In the genomic region with DNA sequence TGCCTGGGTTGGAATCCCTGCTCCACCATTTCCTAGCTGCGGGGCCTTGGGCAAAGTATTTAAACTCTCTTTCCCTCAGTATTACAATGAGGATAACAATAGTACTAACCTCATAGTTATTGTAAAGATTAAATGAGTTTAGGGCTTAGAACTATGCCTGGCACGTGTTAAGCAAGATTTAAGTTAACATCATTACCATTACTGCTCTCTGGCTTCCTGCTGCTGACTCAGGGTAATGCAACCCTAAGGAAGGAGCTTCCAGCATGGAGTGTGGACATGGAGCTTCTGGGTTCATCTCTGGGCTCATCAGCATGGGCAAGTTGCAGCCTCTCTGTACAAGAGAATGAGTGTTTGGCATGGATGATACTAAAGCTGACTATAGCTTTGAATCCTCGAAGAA, we compare ENCODE assay signal across 1 cellular context.
TF ChIP-seq lines count a peak whose summit lies in the region.

No MANE protein-coding gene starts in this region.

TF ChIP-seq in H1, 55 proteins besides CTCF, POLR2A, EP300 and RAD21:
- TF ChIP-seq TEAD4 (IDR thresholded peaks at IDR 0.05; ENCODE audit: low read depth, low read length) (no peak), GTF2F1 (IDR thresholded peaks at IDR 0.05; ENCODE audit: borderline replicate concordance, low read depth, low read length) (no peak), EGR1 (IDR thresholded peaks at IDR 0.05; ENCODE audit: borderline replicate concordance, low read depth, low read length) (no peak), CHD1 (IDR thresholded peaks at IDR 0.05; ENCODE audit: low read depth, low read length) (no peak), BRCA1 (IDR thresholded peaks at IDR 0.05; ENCODE audit: low read depth, low read length) (no peak), RFX5 (IDR thresholded peaks at IDR 0.05; ENCODE audit: borderline replicate concordance, low read depth, low read length) (no peak), CHD2 (IDR thresholded peaks at IDR 0.05; ENCODE audit: low read length) (no peak), JUN (IDR thresholded peaks at IDR 0.05; ENCODE audit: low read depth, low read length) (no peak), NANOG (IDR thresholded peaks at IDR 0.05; ENCODE audit: insufficient read depth, low read depth, low read length, poor library complexity, severe bottlenecking) (no peak), KDM4A (IDR thresholded peaks at IDR 0.05; ENCODE audit: low read depth, low read length, severe bottlenecking) (no peak), KDM5A (IDR thresholded peaks at IDR 0.05; ENCODE audit: low read length) (no peak), HDAC2 (IDR thresholded peaks at IDR 0.05; ENCODE audit: borderline replicate concordance in 1 of 2, low read depth in 2 of 2, low read length in 2 of 2) (no peak), EZH2 (IDR thresholded peaks at IDR 0.05; ENCODE audit: low read depth, low read length, severe bottlenecking) (no peak), TAF7 (optimal IDR thresholded peaks at IDR 0.05; ENCODE audit: borderline replicate concordance, low read depth, low read length) (no peak), SIRT6 (IDR thresholded peaks at IDR 0.05; ENCODE audit: low read length) (no peak), TAF1 (IDR thresholded peaks at IDR 0.05; ENCODE audit: low read depth, low read length) (no peak)
- TF ChIP-seq, protein P1, sequence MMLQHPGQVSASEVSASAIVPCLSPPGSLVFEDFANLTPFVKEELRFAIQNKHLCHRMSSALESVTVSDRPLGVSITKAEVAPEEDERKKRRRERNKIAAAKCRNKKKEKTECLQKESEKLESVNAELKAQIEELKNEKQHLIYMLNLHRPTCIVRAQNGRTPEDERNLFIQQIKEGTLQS (IDR thresholded peaks at IDR 0.05; ENCODE audit: insufficient read depth, low read depth, low read length), result no peak
- TF ChIP-seq, protein P2, sequence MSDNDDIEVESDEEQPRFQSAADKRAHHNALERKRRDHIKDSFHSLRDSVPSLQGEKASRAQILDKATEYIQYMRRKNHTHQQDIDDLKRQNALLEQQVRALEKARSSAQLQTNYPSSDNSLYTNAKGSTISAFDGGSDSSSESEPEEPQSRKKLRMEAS (IDR thresholded peaks at IDR 0.05), result no peak
- TF ChIP-seq, protein P3, sequence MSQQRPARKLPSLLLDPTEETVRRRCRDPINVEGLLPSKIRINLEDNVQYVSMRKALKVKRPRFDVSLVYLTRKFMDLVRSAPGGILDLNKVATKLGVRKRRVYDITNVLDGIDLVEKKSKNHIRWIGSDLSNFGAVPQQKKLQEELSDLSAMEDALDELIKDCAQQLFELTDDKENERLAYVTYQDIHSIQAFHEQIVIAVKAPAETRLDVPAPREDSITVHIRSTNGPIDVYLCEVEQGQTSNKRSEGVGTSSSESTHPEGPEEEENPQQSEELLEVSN (IDR thresholded peaks at IDR 0.05), result no peak
- TF ChIP-seq, protein P4, sequence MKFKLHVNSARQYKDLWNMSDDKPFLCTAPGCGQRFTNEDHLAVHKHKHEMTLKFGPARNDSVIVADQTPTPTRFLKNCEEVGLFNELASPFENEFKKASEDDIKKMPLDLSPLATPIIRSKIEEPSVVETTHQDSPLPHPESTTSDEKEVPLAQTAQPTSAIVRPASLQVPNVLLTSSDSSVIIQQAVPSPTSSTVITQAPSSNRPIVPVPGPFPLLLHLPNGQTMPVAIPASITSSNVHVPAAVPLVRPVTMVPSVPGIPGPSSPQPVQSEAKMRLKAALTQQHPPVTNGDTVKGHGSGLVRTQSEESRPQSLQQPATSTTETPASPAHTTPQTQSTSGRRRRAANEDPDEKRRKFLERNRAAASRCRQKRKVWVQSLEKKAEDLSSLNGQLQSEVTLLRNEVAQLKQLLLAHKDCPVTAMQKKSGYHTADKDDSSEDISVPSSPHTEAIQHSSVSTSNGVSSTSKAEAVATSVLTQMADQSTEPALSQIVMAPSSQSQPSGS (IDR thresholded peaks at IDR 0.05; ENCODE audit: low read length), result no peak
